Comparison of ENCODE assay signal across 19 cellular contexts in the genomic region with DNA sequence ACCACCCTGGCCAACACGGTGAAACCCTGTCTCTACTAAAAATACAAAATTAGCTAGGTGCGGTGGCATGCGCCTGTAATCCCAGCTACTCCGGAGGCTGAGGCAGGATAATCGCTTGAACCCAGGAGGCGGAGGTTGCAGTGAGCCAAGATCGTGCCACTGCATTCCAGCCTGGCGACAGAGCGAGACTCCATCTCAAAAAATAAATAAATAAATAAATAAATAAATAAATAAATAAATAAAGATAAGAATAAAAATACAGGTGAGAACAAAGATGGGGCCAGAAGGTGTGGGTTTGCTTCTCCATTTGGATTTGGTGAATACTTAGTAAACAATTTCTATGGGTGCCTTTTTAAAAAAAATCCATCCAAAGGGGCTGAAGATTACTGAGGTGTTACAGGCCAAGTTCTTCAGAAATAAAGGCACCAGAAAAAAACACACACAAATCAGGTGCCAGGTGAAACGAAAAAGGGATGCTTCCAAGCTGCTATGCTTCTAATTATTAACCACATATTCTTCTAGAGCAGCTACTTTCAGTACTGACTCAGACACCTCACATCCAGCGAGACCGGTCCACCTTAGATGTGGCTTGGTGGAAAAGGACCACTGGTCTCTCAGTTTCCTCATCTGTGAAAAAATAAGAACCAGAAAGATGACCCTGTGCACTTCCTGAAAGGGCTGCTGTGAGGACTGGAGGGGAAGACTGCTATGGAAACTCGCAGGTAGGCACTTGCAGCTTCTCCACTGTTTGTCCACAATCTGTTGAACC. TPM values are rescaled to one million over a fixed set of nuclear protein-coding genes. Genes with fewer than 3 reads are reported as not detected.
"Had no signal": no experiment of that assay in that cellular context is flagged by ENCODE, and none has a peak within 500 bp of the region (broad histone marks: within the 10 kb centered on the region; RNA-seq: fewer than 3 reads in every experiment).

No MANE protein-coding gene starts in this region.

- H3K27me3 Mint-ChIP-seq: activated B cell treated with CpG ODN at 0.5 μM for 24 hours; activated naive CD8-positive, alpha-beta T cell treated with anti-CD3 and anti-CD28 coated beads, Interleukin-2, amount 10 ng/mL, durations not matched to agents 7 days and 5 days; progenitor cell of endocrine pancreas; stimulated activated naive CD8-positive, alpha-beta T cell treated with anti-CD3 and anti-CD28 coated beads, Interleukin-15, amount 100 ng/mL, for 72 hours had no signal

- H3K9me3 Mint-ChIP-seq: activated B cell treated with CpG ODN at 0.5 μM for 24 hours; activated naive CD8-positive, alpha-beta T cell treated with anti-CD3 and anti-CD28 coated beads, Interleukin-2, amount 10 ng/mL, durations not matched to agents 7 days and 5 days; natural killer cell; stimulated activated naive CD8-positive, alpha-beta T cell treated with anti-CD3 and anti-CD28 coated beads, Interleukin-15, amount 100 ng/mL, for 72 hours had no signal

- H3K4me1 ChIP-seq: breast epithelium, sigmoid colon, testis had no signal

- H3K4me3 Mint-ChIP-seq: activated B cell treated with CpG ODN at 0.5 μM for 24 hours; activated naive CD8-positive, alpha-beta T cell treated with anti-CD3 and anti-CD28 coated beads, Interleukin-2, amount 10 ng/mL, durations not matched to agents 7 days and 5 days; natural killer cell; stimulated activated naive CD8-positive, alpha-beta T cell treated with anti-CD3 and anti-CD28 coated beads, Interleukin-15, amount 100 ng/mL, for 72 hours had no signal

- H3K27ac ChIP-seq: breast epithelium, esophagus muscularis mucosa, sigmoid colon, testis had no signal

- H3K27ac Mint-ChIP-seq: activated B cell treated with CpG ODN at 0.5 μM for 24 hours; activated naive CD8-positive, alpha-beta T cell treated with anti-CD3 and anti-CD28 coated beads, Interleukin-2, amount 10 ng/mL, durations not matched to agents 7 days and 5 days; natural killer cell had no signal

- H3K27me3 ChIP-seq: breast epithelium, esophagus muscularis mucosa, sigmoid colon, testis had no signal

- ATAC-seq: left lobe of liver; natural killer cell; stimulated activated naive CD8-positive, alpha-beta T cell treated with anti-CD3 and anti-CD28 coated beads, Interleukin-15, amount 100 ng/mL, for 72 hours had no signal

- DNase-seq: activated B cell treated with CpG ODN at 0.5 μM for 24 hours; activated CD4-positive, alpha-beta T cell treated with anti-CD3 and anti-CD28 coated beads, Interleukin-2, amount 50 U/mL, for 1 hour; activated gamma-delta T cell; activated naive CD8-positive, alpha-beta T cell treated with anti-CD3 and anti-CD28 coated beads, Interleukin-2, amount 10 ng/mL, durations not matched to agents 7 days and 5 days; aorta; natural killer cell; occipital lobe; sigmoid colon; stimulated activated CD4-positive, alpha-beta T cell treated with anti-CD3 and anti-CD28 coated beads, Interleukin-12 subunit alpha, Interleukin-12 subunit beta, amount 100 ng/mL, for 4 hours; stimulated activated naive CD8-positive, alpha-beta T cell treated with anti-CD3 and anti-CD28 coated beads, Interleukin-15, amount 100 ng/mL, for 72 hours; T-helper 2 cell; testis had no signal

- H3K9me3 ChIP-seq: breast epithelium, esophagus muscularis mucosa, sigmoid colon, testis had no signal

- H3K4me3 ChIP-seq: breast epithelium, esophagus muscularis mucosa, sigmoid colon, testis had no signal

RNA-seq across cellular contexts. Expression of gene SMIM22, which starts 42.7 kb away (rescaled TPM):
- total RNA-seq: activated B cell treated with CpG ODN at 0.5 μM for 24 hours; activated naive CD8-positive, alpha-beta T cell treated with anti-CD3 and anti-CD28 coated beads, Interleukin-2, amount 10 ng/mL, durations not matched to agents 7 days and 5 days; aorta; chondrocyte; esophagus muscularis mucosa; fibroblast of villous mesenchyme; natural killer cell; occipital lobe; progenitor cell of endocrine pancreas; sigmoid colon had no signal

RNA-seq across cellular contexts. Expression of gene SEPTIN12, which starts 49.8 kb away (rescaled TPM):
- total RNA-seq: activated B cell treated with CpG ODN at 0.5 μM for 24 hours; activated naive CD8-positive, alpha-beta T cell treated with anti-CD3 and anti-CD28 coated beads, Interleukin-2, amount 10 ng/mL, durations not matched to agents 7 days and 5 days; aorta; breast epithelium; chondrocyte; fibroblast of villous mesenchyme; left lobe of liver; mucosa of gallbladder; occipital lobe; progenitor cell of endocrine pancreas; sigmoid colon had no signal
- polyA plus RNA-seq: aorta had no signal
